In the genomic region with DNA sequence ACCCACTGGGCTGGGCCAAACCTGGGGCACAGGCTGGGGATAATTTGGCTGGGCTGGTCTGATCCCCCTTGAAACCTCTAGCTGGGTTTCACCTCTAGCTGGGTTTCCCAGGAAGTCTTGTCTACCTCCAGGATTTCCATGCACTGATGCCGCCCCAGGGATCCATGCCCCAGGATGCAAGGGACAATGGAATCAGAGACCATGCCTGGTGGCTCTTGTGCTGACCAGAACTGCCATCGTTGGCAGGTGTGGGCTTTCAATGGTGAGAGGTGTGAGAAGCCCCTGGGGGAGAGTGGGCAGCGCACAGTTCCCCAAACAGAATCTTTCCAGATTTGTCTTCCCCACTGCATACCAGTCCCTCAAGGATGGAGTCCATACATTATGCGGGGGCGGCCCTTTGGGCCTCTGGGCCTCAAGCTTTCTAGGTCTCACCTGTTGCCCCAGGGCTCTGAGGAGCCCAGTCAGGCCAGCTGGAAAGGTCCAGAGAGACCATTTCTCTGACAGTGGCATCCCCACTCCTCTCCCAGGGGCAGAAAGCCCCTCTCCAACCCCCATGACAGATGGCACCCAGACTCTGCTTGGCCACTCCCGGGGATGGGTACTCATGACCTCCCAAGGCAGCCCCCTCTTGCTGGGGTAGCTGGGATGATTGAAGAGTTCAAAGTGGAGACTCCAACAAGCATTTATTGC, we compare ENCODE assay signal across 18 cellular contexts. TPM values are rescaled to one million over a fixed set of nuclear protein-coding genes. Genes with fewer than 3 reads are reported as not detected.
"Had no signal": no experiment of that assay in that cellular context is flagged by ENCODE, and none has a peak within 500 bp of the region (broad histone marks: within the 10 kb centered on the region; RNA-seq: fewer than 3 reads in every experiment).

No MANE protein-coding gene starts in this region.

- H3K9me3 Mint-ChIP-seq: dendritic cell treated with granulocyte-macrophage colony-stimulating factor and Interleukin-4, amounts not matched to agents 40 ng/mL and 50 ng/mL, for 4 days; effector memory CD8-positive, alpha-beta T cell; natural killer cell treated with Interleukin-12 subunit alpha and Interleukin-12 subunit beta and Interleukin-15 and Interleukin-18, amount 100 ng/mL, for 72 hours; type B pancreatic cell had no signal

- H3K27me3 ChIP-seq: vagina had no signal

- H3K4me3 ChIP-seq: esophagus muscularis mucosa, gastrocnemius medialis, heart right ventricle, left lung, lung, stomach, vagina had no signal

- DNase-seq: cerebellar nuclear complex; effector memory CD8-positive, alpha-beta T cell; gastrocnemius medialis; small intestine; stimulated activated CD4-positive, alpha-beta T cell treated with anti-CD3 and anti-CD28 coated beads, Interleukin-12 subunit alpha, Interleukin-12 subunit beta, amount 100 ng/mL, for 4 hours; stimulated activated naive CD4-positive, alpha-beta T cell had no signal

- H3K36me3 ChIP-seq: esophagus muscularis mucosa, gastrocnemius medialis, heart right ventricle, left lung, neutrophil, stomach, vagina had no signal

- H3K27ac Mint-ChIP-seq: dendritic cell treated with granulocyte-macrophage colony-stimulating factor and Interleukin-4, amounts not matched to agents 40 ng/mL and 50 ng/mL, for 4 days; natural killer cell treated with Interleukin-12 subunit alpha and Interleukin-12 subunit beta and Interleukin-15 and Interleukin-18, amount 100 ng/mL, for 72 hours; type B pancreatic cell had no signal

- ATAC-seq: effector memory CD8-positive, alpha-beta T cell; gastrocnemius medialis; left lung; natural killer cell treated with Interleukin-12 subunit alpha and Interleukin-12 subunit beta and Interleukin-15 and Interleukin-18, amount 100 ng/mL, for 72 hours; right cardiac atrium had no signal

- H3K36me3 Mint-ChIP-seq: natural killer cell treated with Interleukin-12 subunit alpha and Interleukin-12 subunit beta and Interleukin-15 and Interleukin-18, amount 100 ng/mL, for 72 hours; type B pancreatic cell had no signal

- H3K27ac ChIP-seq: epithelial cell of prostate, esophagus muscularis mucosa, gastrocnemius medialis, left lung, neutrophil, vagina had no signal

- H3K4me3 Mint-ChIP-seq: dendritic cell treated with granulocyte-macrophage colony-stimulating factor and Interleukin-4, amounts not matched to agents 40 ng/mL and 50 ng/mL, for 4 days; effector memory CD8-positive, alpha-beta T cell; natural killer cell treated with Interleukin-12 subunit alpha and Interleukin-12 subunit beta and Interleukin-15 and Interleukin-18, amount 100 ng/mL, for 72 hours; type B pancreatic cell had no signal

- H3K9me3 ChIP-seq: esophagus muscularis mucosa, gastrocnemius medialis, heart right ventricle, left lung, neutrophil, stomach, vagina had no signal

RNA-seq across cellular contexts. Expression of a gene that starts 35.4 kb away (rescaled TPM):
- total RNA-seq: natural killer cell treated with Interleukin-12 subunit alpha and Interleukin-12 subunit beta and Interleukin-15 and Interleukin-18, amount 100 ng/mL, for 72 hours had no signal
